ENCODE assay signal across 29 cellular contexts in the genomic region with DNA sequence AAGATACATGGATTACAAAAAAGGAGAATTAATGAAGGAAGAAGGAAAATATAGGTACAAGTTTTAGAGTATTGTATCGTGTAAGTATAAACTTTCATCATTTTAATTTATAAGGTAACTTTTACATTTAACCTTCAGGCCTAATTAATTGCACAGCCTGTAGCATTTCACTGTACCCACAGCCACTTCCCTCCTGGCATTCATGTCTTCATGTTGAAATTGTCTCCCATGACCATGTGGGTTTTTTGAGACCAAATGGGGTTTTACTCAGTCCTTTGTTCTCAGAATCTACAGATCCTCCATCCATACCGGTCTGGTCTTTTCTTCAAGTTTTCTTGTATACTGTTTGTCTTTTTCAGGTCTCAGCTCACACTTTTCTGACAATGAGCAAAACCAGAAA.
"Had no signal": no experiment of that assay in that cellular context is flagged by ENCODE, and none has a peak within 500 bp of the region (broad histone marks: within the 10 kb centered on the region; RNA-seq: fewer than 3 reads in every experiment).

No MANE protein-coding gene starts in this region.

- H3K4me3 ChIP-seq: ascending aorta, body of pancreas, breast epithelium had no signal

- H3K36me3 ChIP-seq: ascending aorta, brain microvascular endothelial cell, breast epithelium had no signal

- DNase-seq: activated CD4-positive, alpha-beta memory T cell treated with anti-CD3 and anti-CD28 coated beads, Interleukin-2, amount 10 ng/mL, durations not matched to agents 7 days and 5 days; activated CD4-positive, alpha-beta T cell treated with anti-CD3 and anti-CD28 coated beads for 1 hour; activated CD4-positive, alpha-beta T cell treated with anti-CD3 and anti-CD28 coated beads for 36 hours; activated CD4-positive, alpha-beta T cell treated with anti-CD3 and anti-CD28 coated beads for 48 hours; activated CD4-positive, alpha-beta T cell treated with anti-CD3 and anti-CD28 coated beads, Interleukin-2, amount 10 ng/mL, durations not matched to agents 7 days and 5 days; activated CD4-positive, alpha-beta T cell treated with anti-CD3 and anti-CD28 coated beads, Interleukin-2, amount 50 U/mL, for 48 hours; activated CD4-positive, CD25-positive, alpha-beta regulatory T cell; activated CD8-positive, alpha-beta memory T cell treated with anti-CD3 and anti-CD28 coated beads for 24 hours; activated CD8-positive, alpha-beta memory T cell treated with anti-CD3 and anti-CD28 coated beads, Interleukin-2, amount 10 ng/mL, durations not matched to agents 7 days and 5 days; activated CD8-positive, alpha-beta memory T cell treated with anti-CD3 and anti-CD28 coated beads, Interleukin-2, amount 50 U/mL, for 48 hours; activated CD8-positive, alpha-beta T cell treated with anti-CD3 and anti-CD28 coated beads, Interleukin-2, amount 10 ng/mL, durations not matched to agents 7 days and 5 days; activated effector memory CD4-positive, alpha-beta T cell treated with Interleukin-2 at 50 U/mL for 16 hours; activated gamma-delta T cell; activated naive CD4-positive, alpha-beta T cell treated with anti-CD3 and anti-CD28 coated beads, Interleukin-2, amount 10 ng/mL, durations not matched to agents 7 days and 5 days; activated naive CD4-positive, alpha-beta T cell treated with Interleukin-2 at 50 U/mL for 16 hours; activated naive CD8-positive, alpha-beta T cell treated with anti-CD3 and anti-CD28 coated beads, Interleukin-2, amount 10 ng/mL, durations not matched to agents 7 days and 5 days; activated naive CD8-positive, alpha-beta T cell treated with anti-CD3 and anti-CD28 coated beads, Interleukin-2, amount 50 U/mL, for 24 hours; activated T-cell treated with anti-CD3 and anti-CD28 coated beads, Interleukin-2, amount 50 U/mL, for 24 hours; activated T-cell treated with anti-CD3 and anti-CD28 coated beads, Interleukin-2, amount 50 U/mL, for 48 hours; body of pancreas; central memory CD4-positive, alpha-beta T cell; T-helper 1 cell; T-helper 2 cell; T-helper 9 cell had no signal

- ATAC-seq: activated CD4-positive, alpha-beta T cell treated with anti-CD3 and anti-CD28 coated beads for 36 hours; activated CD4-positive, CD25-positive, alpha-beta regulatory T cell treated with anti-CD3 and anti-CD28 coated beads, Interleukin-2, amount 50 U/mL, for 24 hours; activated CD8-positive, alpha-beta memory T cell treated with anti-CD3 and anti-CD28 coated beads, Interleukin-2, amount 10 ng/mL, durations not matched to agents 7 days and 5 days; activated CD8-positive, alpha-beta T cell treated with anti-CD3 and anti-CD28 coated beads, Interleukin-2, amount 10 ng/mL, durations not matched to agents 7 days and 5 days; activated naive CD8-positive, alpha-beta T cell treated with anti-CD3 and anti-CD28 coated beads, Interleukin-2, amount 50 U/mL, for 24 hours; body of pancreas had no signal

- H3K9me3 ChIP-seq: ascending aorta, body of pancreas, breast epithelium had no signal

- H3K4me1 ChIP-seq: ascending aorta, body of pancreas, breast epithelium had no signal

- H3K27me3 ChIP-seq: ascending aorta, body of pancreas, brain microvascular endothelial cell, breast epithelium had no signal

- H3K27ac ChIP-seq: ascending aorta, body of pancreas, brain microvascular endothelial cell, breast epithelium, VCaP had no signal
